23 cellular contexts compared by ENCODE assay signal in the genomic region with DNA sequence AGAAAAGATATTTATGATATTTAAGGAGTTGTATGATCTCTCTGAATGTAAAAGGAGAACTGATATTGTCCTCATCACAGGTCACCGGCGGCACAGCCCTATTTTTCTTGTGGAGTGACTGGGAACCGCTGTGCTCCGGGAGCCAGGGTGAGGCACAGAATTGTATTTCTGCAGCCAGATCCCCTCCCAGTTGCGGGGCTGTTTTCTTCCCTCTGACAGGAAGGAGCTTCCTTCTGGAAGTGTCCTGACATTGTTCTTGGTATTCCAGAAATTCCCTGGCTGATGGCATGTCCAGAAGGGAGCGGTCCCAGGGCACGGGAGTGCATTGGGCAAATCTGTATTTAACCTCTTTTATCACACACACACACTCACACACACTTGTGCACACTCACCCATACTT.
DNase-seq lines count a peak whose midpoint lies in the region; ATAC-seq, FAIRE-seq and TF ChIP-seq lines count a peak whose summit lies in the region.
"Had no signal": no experiment of that assay in that cellular context is flagged by ENCODE, and none has a peak within 500 bp of the region (broad histone marks: within the 10 kb centered on the region; RNA-seq: fewer than 3 reads in every experiment).

No MANE protein-coding gene starts in this region.

- POLR2A ChIA-PET in IMR-90 (lab: Charles Lee; ENCODE audit: unreplicated experiment), result no interaction called here
- POLR2A ChIA-PET in H1 (lab: Charles Lee; ENCODE audit: partially characterized antibody), result no interaction called here

- no peaks in the 10 kb centered on the region for H3K36me3 ChIP-seq in IMR-90 (ENCODE audit: control insufficient read depth, insufficient read depth, low read length)
- no peaks in the 10 kb centered on the region for H3K36me3 ChIP-seq in H1 (ENCODE audit: control insufficient read depth in 2 of 4, insufficient read depth in 4 of 4, low read length in 3 of 4)
- H3K36me3 ChIP-seq in sigmoid colon, result no peaks in the 10 kb centered on the region
- no peaks in the 10 kb centered on the region for H3K36me3 ChIP-seq in brain microvascular endothelial cell (replicated peaks)
- H3K36me3 ChIP-seq: BLaER1 had no signal

- WGBS in IMR-90 (ENCODE audit: extremely low coverage in 2 of 2, insufficient read length in 1 of 2), 2 experiments, result 89% methylated on average over 2 of the region's 7 CpGs; no CpG with 5 or more reads in 1 of the 2 experiments
- WGBS in H1 (ENCODE audit: extremely low coverage in 1 of 2, insufficient coverage in 1 of 2, insufficient read length in 1 of 2, insufficient replicate concordance in 2 of 2, low coverage in 1 of 2, low lambda C conversion rate in 2 of 2, missing lambda C conversion rate in 1 of 2), 2 experiments, result 93% methylated on average over 7 of the region's 7 CpGs; no CpG with 5 or more reads in 1 of the 2 experiments
- 34 to 37% methylated on average over 7 of the region's 7 CpGs for WGBS in lower leg skin, 2 donors
- WGBS in sigmoid colon, 2 donors, result 33 to 35% methylated on average over 7 of the region's 7 CpGs

- in situ Hi-C loops in IMR-90 (cut with MboI; ENCODE audit: low sequenced_read_pairs), result no loop called here
- in situ Hi-C loops in brain microvascular endothelial cell (cut with HindIII; ENCODE audit: low pct_ligation_motif_present, low sequenced_read_pairs), result no loop called here

- dilution Hi-C loops in IMR-90 (cut with HindIII; ENCODE audit: low sequenced_read_pairs, unreplicated experiment), result no loop called here

- H3K23ac ChIP-seq in IMR-90 (ENCODE audit: low read depth, low read length) (peak overlapping the region; percentile 76; the same call in 1 of the 2 replicates), H1 (ENCODE audit: insufficient read length) (no peak overlapping the region)

- TF ChIP-seq EP300 in H1 (IDR thresholded peaks at IDR 0.05; ENCODE audit: borderline replicate concordance in 1 of 2, low read depth in 2 of 2, low read length in 2 of 2) (no peak), sigmoid colon (IDR thresholded peaks at IDR 0.05) (no peak)

- H4K8ac ChIP-seq in IMR-90 (ENCODE audit: low read depth in 2 of 2, low read length in 2 of 2), result peak overlapping the region; percentile 65 to 85; a peak in 3 of 4 replicates
- H4K8ac ChIP-seq in H1 (ENCODE audit: extremely low read depth, insufficient read depth, low read length), result no peak overlapping the region

- H2AK9ac ChIP-seq in IMR-90 (replicated peaks; ENCODE audit: low read depth, low read length, poor library complexity), result peak overlapping the region; percentile 3

- H4K91ac ChIP-seq in IMR-90 (ENCODE audit: insufficient read depth, low read depth, low read length), result peak overlapping the region; percentile 86
- H4K91ac ChIP-seq in H1 (replicated peaks; ENCODE audit: insufficient read length, low read length), result peak overlapping the region; percentile 29

- TF ChIP-seq RAD21 in IMR-90 (IDR thresholded peaks at IDR 0.05; ENCODE audit: low read length) (no peak), H1 (IDR thresholded peaks at IDR 0.05 in 1 of 2, conservative IDR thresholded peaks at IDR 0.05 in 1 of 2; ENCODE audit: low read depth in 2 of 2, low read length in 2 of 2) (no peak)

- CTCF ChIA-PET in IMR-90 (lab: Yijun Ruan, JAX) (no interaction called here), H1 (lab: Charles Lee; ENCODE audit: partially characterized antibody) (interaction anchor here (0.8 to 4.7 kb wide), 2 partner anchors 11 to 219 kb away, joined by 3 to 31 read pairs; no protein-coding TSS in a partner anchor)

- FAIRE-seq in H1 (lab: Jason Lieb, UNC), result no peak
- FAIRE-seq: A204.1, G401.6, H54 had no signal

- H3K18ac ChIP-seq in IMR-90 (ENCODE audit: low read depth, low read length), result peak overlapping the region; percentile 75
- no peak overlapping the region for H3K18ac ChIP-seq in H1 (ENCODE audit: extremely low read depth, low read length)

- DNase-seq in IMR-90 (no peak), H1 (ENCODE audit: low read depth in 1 of 2, low spot score in 2 of 2) (peak in 1 of 2 experiments; percentile 43), lower leg skin (ENCODE audit: low spot score in 2 of 2) (peak; percentile 4 to 45), sigmoid colon (peak; percentile 61), brain microvascular endothelial cell (no peak), mesenteric fat pad (ENCODE audit: low spot score) (no peak), GM20000 (ENCODE audit: low spot score) (no peak)
- no peak for DNase-seq in stimulated activated naive CD4-positive, alpha-beta T cell treated with Interleukin-2 at 50 U/mL for 16 hours (lab: John Stamatoyannopoulos, UW)
- DNase-seq: Caco-2; CD4-positive, CD25-positive, alpha-beta regulatory T cell; NCI-H1048; NCI-H1417; NCI-H187 treated with DMSO at 0.1 percent for 48 hours; NCI-H2107; NCI-H446; NCI-H524 treated with DMSO at 0.1 percent for 48 hours; NCI-H774; PC-3 had no signal

- H2BK12ac ChIP-seq in H1 (ENCODE audit: low read depth, low read length), result peak overlapping the region; percentile 94; the same call in 1 of the 2 replicates

- H3K9ac ChIP-seq in IMR-90 (ENCODE audit: low read depth, low read length) (no peak overlapping the region), H1 (replicated peaks in 1 of 4; ENCODE audit: extremely low read depth in 1 of 4, low read depth in 3 of 4, low read length in 3 of 4) (no peak overlapping the region)
- H3K9ac ChIP-seq: BLaER1 had no signal

- no peaks in the 10 kb centered on the region for H3K27me3 ChIP-seq in IMR-90 (ENCODE audit: control insufficient read depth, insufficient read depth, low read length)
- peaks cover 0 to 2% (median 0%) of the 10 kb centered on the region in 4 experiments; a peak in 1 of 7 replicates for H3K27me3 ChIP-seq in H1 (replicated peaks in 1 of 4; ENCODE audit: control insufficient read depth in 3 of 4, extremely low read depth in 1 of 4, insufficient read depth in 3 of 4, low read length in 3 of 4)
- no peaks in the 10 kb centered on the region for H3K27me3 ChIP-seq in sigmoid colon
- H3K27me3 ChIP-seq in brain microvascular endothelial cell (replicated peaks), result peaks cover 32% of the 10 kb centered on the region

- H2BK120ac ChIP-seq in IMR-90 (ENCODE audit: low read depth, low read length) (peak overlapping the region; percentile 92), H1 (replicated peaks; ENCODE audit: low read depth, low read length) (no peak overlapping the region)

- H3K27ac ChIP-seq in IMR-90 (ENCODE audit: insufficient read depth, low read length) (no peak overlapping the region), H1 (ENCODE audit: low read depth, low read length) (no peak overlapping the region), sigmoid colon (no peak overlapping the region), brain microvascular endothelial cell (no peak overlapping the region)
- H3K27ac ChIP-seq: BLaER1 had no signal

- peak overlapping the region; percentile 89 for H2BK20ac ChIP-seq in IMR-90 (ENCODE audit: low read depth, low read length)
- H2BK20ac ChIP-seq in H1 (ENCODE audit: low read length), result no peak overlapping the region

- H3K4ac ChIP-seq in IMR-90 (ENCODE audit: low read depth, low read length) (peak overlapping the region; percentile 90), H1 (replicated peaks; ENCODE audit: insufficient read length, low read depth, low read length) (no peak overlapping the region)

- H2BK15ac ChIP-seq in IMR-90 (ENCODE audit: low read depth, low read length), result peak overlapping the region; percentile 95; the same call in 2 of the 3 replicates
- peak overlapping the region; percentile 37; the same call in 1 of the 2 replicates for H2BK15ac ChIP-seq in H1 (ENCODE audit: low read length)

- H2AK5ac ChIP-seq in IMR-90 (ENCODE audit: low read depth, low read length), result peak overlapping the region; percentile 100
- peak overlapping the region; percentile 93; the same call in 1 of the 2 replicates for H2AK5ac ChIP-seq in H1 (ENCODE audit: low read depth, low read length)

- peak overlapping the region; percentile 1 for H2BK5ac ChIP-seq in IMR-90 (ENCODE audit: low read depth, low read length, poor library complexity, severe bottlenecking)
- H2BK5ac ChIP-seq in H1 (ENCODE audit: low read depth, low read length), result 0 out of 2 replicates have a peak overlapping the region, but pooled peaks have one; percentile 44

- H3K56ac ChIP-seq in IMR-90 (ENCODE audit: extremely low read depth, insufficient read depth, low read length) (peak overlapping the region; percentile 21; the same call in 1 of the 2 replicates), H1 (replicated peaks; ENCODE audit: insufficient read length, low read depth, low read length) (no peak overlapping the region)

- H3K4me2 ChIP-seq in IMR-90 (ENCODE audit: low read depth, low read length), result no peak overlapping the region
- no peak overlapping the region for H3K4me2 ChIP-seq in H1 (ENCODE audit: insufficient read depth in 1 of 2, low read depth in 2 of 2, low read length in 2 of 2)
- H3K4me2 ChIP-seq: BLaER1 had no signal

- TF ChIP-seq CTCF in IMR-90 (conservative IDR thresholded peaks at IDR 0.05; ENCODE audit: low read depth, low read length), result no peak
- no peak for TF ChIP-seq CTCF in H1 (IDR thresholded peaks at IDR 0.05; ENCODE audit: control extremely low read depth in 1 of 3, insufficient read depth in 1 of 3, low read depth in 1 of 3, low read length in 3 of 3)
- no peak for TF ChIP-seq CTCF in lower leg skin (IDR thresholded peaks at IDR 0.05)
- TF ChIP-seq CTCF in sigmoid colon (IDR thresholded peaks at IDR 0.05), result no peak
- TF ChIP-seq CTCF in brain microvascular endothelial cell (IDR thresholded peaks at IDR 0.05; ENCODE audit: low read depth, low read length, missing control alignments), result no peak
- TF ChIP-seq CTCF in GM20000 (IDR thresholded peaks at IDR 0.05; ENCODE audit: extremely low read depth, missing control alignments), result no peak

- H3K14ac ChIP-seq in IMR-90 (replicated peaks; ENCODE audit: low read depth, low read length), result peak overlapping the region; percentile 96
- no peak overlapping the region for H3K14ac ChIP-seq in H1 (ENCODE audit: insufficient read length)

- peaks cover 5% of the 10 kb centered on the region for H3K9me3 ChIP-seq in IMR-90 (ENCODE audit: control insufficient read depth, insufficient read depth, low read length)
- H3K9me3 ChIP-seq in H1 (ENCODE audit: insufficient read depth in 2 of 2, low read depth in 1 of 2, low read length in 1 of 2), result peaks cover 6% of the 10 kb centered on the region in 2 experiments; a peak in 2 of 4 replicates
- no peaks in the 10 kb centered on the region for H3K9me3 ChIP-seq in sigmoid colon
- H3K9me3 ChIP-seq: BLaER1, Caco-2 had no signal

- no peaks in the 10 kb centered on the region for H4K20me1 ChIP-seq in IMR-90 (ENCODE audit: insufficient read depth, low read length)
- peaks cover 0 to 3% of the 10 kb centered on the region in 2 experiments for H4K20me1 ChIP-seq in H1 (replicated peaks in 1 of 2; ENCODE audit: control insufficient read depth in 1 of 2, insufficient read depth in 2 of 2, low read length in 2 of 2)
- H4K20me1 ChIP-seq: BLaER1 had no signal

- no TSS peak for BruUV-seq in IMR-90 (replicated peaks; lab: Mats Ljungman, UMichigan)

- H3K4me3 ChIP-seq in IMR-90 (ENCODE audit: insufficient read depth, low read depth, low read length), result no peak overlapping the region
- H3K4me3 ChIP-seq in H1 (ENCODE audit: extremely low read depth in 1 of 4, insufficient read depth in 2 of 4, low read depth in 3 of 4, low read length in 4 of 4), result no peak overlapping the region
- no peak overlapping the region for H3K4me3 ChIP-seq in lower leg skin (ENCODE audit: low read depth, poor library complexity, severe bottlenecking)
- no peak overlapping the region for H3K4me3 ChIP-seq in sigmoid colon
- H3K4me3 ChIP-seq in brain microvascular endothelial cell (ENCODE audit: low read depth, low read length), result no peak overlapping the region
- H3K4me3 ChIP-seq: BLaER1 had no signal

- peaks cover 10% of the 10 kb centered on the region for H3K4me1 ChIP-seq in IMR-90 (ENCODE audit: control insufficient read depth, insufficient read depth, low read length)
- H3K4me1 ChIP-seq in H1 (replicated peaks in 1 of 4; ENCODE audit: control insufficient read depth in 3 of 4, insufficient read depth in 4 of 4, low read length in 3 of 4), result peaks cover 0 to 15% (median 6%) of the 10 kb centered on the region in 4 experiments; a peak in 6 of 7 replicates
- H3K4me1 ChIP-seq in sigmoid colon, result peaks cover 0 to 19% (median 13%) of the 10 kb centered on the region in 4 donors
- H3K4me1 ChIP-seq: BLaER1, Caco-2 had no signal

- intact Hi-C loops in IMR-90 (cut with micrococcal nuclease) (no loop called here), lower leg skin (cut with DNase I; ENCODE audit: low total_unique reads) (no loop called here), sigmoid colon (cut with DNase I) (no loop called here)

- H4K5ac ChIP-seq in IMR-90 (ENCODE audit: low read depth, low read length) (peak overlapping the region; percentile 65), H1 (ENCODE audit: insufficient read length, low read depth, low read length) (no peak overlapping the region)

- peaks cover 4 to 12% of the 10 kb centered on the region in 2 experiments; a peak in 3 of 4 replicates for H3K79me1 ChIP-seq in IMR-90 (ENCODE audit: low read depth in 1 of 2, low read length in 2 of 2)
- no peaks in the 10 kb centered on the region for H3K79me1 ChIP-seq in H1 (ENCODE audit: low read depth, low read length)

- TF ChIP-seq POLR2A in IMR-90 (IDR thresholded peaks at IDR 0.05; ENCODE audit: low read depth, low read length), result no peak
- no peak for TF ChIP-seq POLR2A in H1 (IDR thresholded peaks at IDR 0.05; ENCODE audit: control extremely low read depth in 1 of 2, low read depth in 2 of 2, low read length in 2 of 2)
- TF ChIP-seq POLR2A in lower leg skin (IDR thresholded peaks at IDR 0.05), result no peak
- TF ChIP-seq POLR2A in sigmoid colon (IDR thresholded peaks at IDR 0.05), result no peak

- ATAC-seq in IMR-90 (ENCODE audit: low read depth), result no peak
- ATAC-seq: PC-3, SK-N-SH treated with all-trans-retinoic acid at 6 μM for 48 hours had no signal

- H3K9me1 ChIP-seq in IMR-90 (ENCODE audit: insufficient read depth, low read length), result peaks cover 12% of the 10 kb centered on the region

- H3K79me2 ChIP-seq in H1 (ENCODE audit: control insufficient read depth in 1 of 2, insufficient read depth in 2 of 2, low read length in 2 of 2), result no peaks in the 10 kb centered on the region

- peak overlapping the region; percentile 1 for H2AFZ ChIP-seq in IMR-90 (replicated peaks; ENCODE audit: low read length, poor library complexity)
- H2AFZ ChIP-seq in H1 (ENCODE audit: low read length), result no peak overlapping the region

- peaks cover 6% of the 10 kb centered on the region; the same call in 1 of the 2 replicates for H3K23me2 ChIP-seq in H1 (ENCODE audit: low read depth, low read length)

Comparison
In these comparisons a context has a peak if more than half of its experiments do, and no peak if none do; other contexts are left out.
1. DNase-seq: peak in lower leg skin (2 of 2) and sigmoid colon (single experiment); none in IMR-90 (single experiment), brain microvascular endothelial cell (single experiment), stimulated activated naive CD4-positive, alpha-beta T cell treated with Interleukin-2 at 50 U/mL for 16 hours (single experiment), mesenteric fat pad (single experiment) and GM20000 (single experiment).